In the genomic region with DNA sequence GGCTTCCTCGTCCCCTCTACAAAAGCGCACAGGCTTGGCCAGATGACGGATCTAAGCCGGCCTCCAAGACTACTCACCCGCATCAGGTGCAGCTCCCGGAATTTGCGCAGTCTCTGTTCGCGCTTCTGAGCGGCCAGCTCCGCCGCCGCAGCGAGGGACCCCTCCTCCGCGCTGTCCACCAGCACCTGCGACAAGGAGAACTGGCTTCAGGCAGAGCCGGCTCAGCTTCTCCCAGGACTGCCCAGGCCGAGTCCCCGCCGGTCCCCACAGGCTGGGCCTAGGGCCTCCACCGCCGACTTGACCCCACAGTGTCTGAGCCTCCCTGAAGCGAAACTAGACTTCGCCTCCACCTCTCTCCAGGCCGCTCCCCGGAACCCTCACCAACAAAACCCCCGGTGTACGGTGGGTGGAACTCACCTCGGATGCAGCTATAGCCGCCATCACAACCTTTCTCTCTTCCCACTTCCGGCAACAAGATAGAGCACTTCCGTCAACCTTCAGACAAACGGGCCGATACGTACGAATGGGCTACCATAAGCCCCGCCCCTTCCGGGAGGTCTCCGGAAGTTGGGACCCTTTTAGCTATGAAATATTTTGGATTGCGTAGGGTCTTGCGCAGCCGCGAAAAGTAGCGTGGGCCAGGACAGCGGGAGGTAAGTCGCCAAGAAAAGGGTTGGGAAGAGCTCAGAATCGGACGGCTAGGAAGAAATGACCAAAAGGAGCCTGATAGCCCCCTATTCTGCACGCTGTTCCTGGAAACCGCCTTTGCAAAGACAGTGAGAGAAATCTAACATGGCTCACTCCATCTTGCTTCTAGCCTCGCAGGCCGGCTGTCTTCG, we compare ENCODE assay signal across 8 cellular contexts. TPM values are rescaled to one million over a fixed set of nuclear protein-coding genes. Genes with fewer than 3 reads are reported as not detected.
A peak's percentile ranks its signal among the peaks of the same experiment; 100 is the strongest.
DNase-seq lines count a peak whose midpoint lies in the region; ATAC-seq and TF ChIP-seq lines count a peak whose summit lies in the region.

Gene SYF2 (minus strand): TSS at position 476 of the 839 bp plus-strand sequence. CDS start 35 bp downstream, at position 441.

- H3K9me3 ChIP-seq in spleen: no peaks in the 10 kb centered on the region

- H3K4me3 ChIP-seq in AG04449 (ENCODE audit: low read depth, low read length): peak within 1 kb of the TSS; percentile 99
- H3K4me3 ChIP-seq in spleen: peak within 1 kb of the TSS; percentile 69 to 97 (median 90)

- no peaks in the 10 kb centered on the region for H3K27me3 ChIP-seq in spleen (replicated peaks in 1 of 7)

- H3K4me1 ChIP-seq in spleen: peaks cover 23 to 88% (median 65%) of the 10 kb centered on the region in 6 donors

- H3K27ac ChIP-seq in caudate nucleus (ENCODE audit: low read depth, low read length) (peak within 1 kb of the TSS; percentile 92), spleen (peak within 1 kb of the TSS; percentile 93 to 100 (median 98))

- intact Hi-C loops in spleen (cut with DNase I; ENCODE audit: low total_unique reads): no loop called here

- POLR2A ChIA-PET in AG04449 (lab: Yijun Ruan, JAX): interaction anchor here (0.6 to 3.1 kb wide), 10 partner anchors 9 to 116 kb away, joined by 3 to 40 read pairs (median 4); partner anchors contain the start of gene RSRP1
- POLR2A ChIA-PET in WTC11 (lab: Charles Lee): interaction anchor here (0.6 to 2.4 kb wide), 6 partner anchors 16 to 797 kb away, joined by 3 to 21 read pairs (median 3); partner anchors contain the start of genes CLIC4 and RSRP1

- no peak within 1 kb of the TSS; the same call in 1 of the 2 replicates for H3K27ac Mint-ChIP-seq in WTC11

- TF ChIP-seq POLR2A in GM18951 (IDR thresholded peaks at IDR 0.05; ENCODE audit: extremely low read depth, insufficient read depth, insufficient read length): peak; percentile 57
- peak in 1 of 3 donors; percentile 47 for TF ChIP-seq POLR2A in spleen (IDR thresholded peaks at IDR 0.05)

- H3K9me3 Mint-ChIP-seq in WTC11: no peaks in the 10 kb centered on the region

- peak; percentile 62 for DNase-seq in AG04449 (ENCODE audit: low read depth, low spot score)
- peak; percentile 93 for DNase-seq in NCI-H226
- DNase-seq in WTC11 (ENCODE audit: low spot score): peak; percentile 89
- peak; percentile 23 to 97 (median 85) for DNase-seq in caudate nucleus (lab: John Stamatoyannopoulos, UW)
- DNase-seq in inferior parietal cortex (ENCODE audit: extremely low spot score): peak; percentile 97
- peak; percentile 96 for DNase-seq in spleen

- no peak within 1 kb of the TSS for H3K4me3 Mint-ChIP-seq in WTC11

- 0% methylated on average over 39 to 54 of the region's 54 CpGs for WGBS in spleen, 5 donors

- ATAC-seq in HG03196 (IDR thresholded peaks at IDR 0.05; ENCODE audit: unreplicated experiment) (peak; percentile 64), WTC11 (peak; percentile 76)

- H3K27me3 Mint-ChIP-seq in WTC11 (ENCODE audit: low read depth): no peaks in the 10 kb centered on the region

- CTCF ChIA-PET in AG04449 (lab: Yijun Ruan, JAX): interaction anchor here (1.0 to 2.6 kb wide), 6 partner anchors 13 to 385 kb away, joined by 3 to 17 read pairs (median 3); no protein-coding TSS in a partner anchor
- CTCF ChIA-PET in WTC11 (lab: Charles Lee): interaction anchor here (0.9 to 1.9 kb wide), 9 partner anchors 9 to 544 kb away, joined by 3 to 11 read pairs (median 4); partner anchors contain the start of gene RSRP1

- H3K4me1 Mint-ChIP-seq in WTC11: peaks cover 14% of the 10 kb centered on the region

- in situ Hi-C loops in GM18951 (cut with MboI; ENCODE audit: low sequenced_read_pairs, unreplicated experiment): loop anchor here (10.0 kb wide), 1 partner anchor 113 kb away; no protein-coding TSS in a partner anchor

- TF ChIP-seq CTCF in AG04449 (IDR thresholded peaks at IDR 0.05; ENCODE audit: insufficient read depth, low read length, missing control alignments): no peak
- TF ChIP-seq CTCF in WTC11 (IDR thresholded peaks at IDR 0.05): no peak
- no peak for TF ChIP-seq CTCF in spleen (IDR thresholded peaks at IDR 0.05 in 8 of 11, conservative IDR thresholded peaks at IDR 0.05 in 3 of 11)

- H3K36me3 ChIP-seq in spleen: peaks cover 6 to 60% (median 41%) of the 10 kb centered on the region in 6 donors

- H3K36me3 Mint-ChIP-seq in WTC11: peaks cover 31% of the 10 kb centered on the region

TF ChIP-seq in WTC11, 78 proteins besides CTCF, POLR2A, EP300 and RAD21:
- TF ChIP-seq GABPB1 (CRISPR knock-in tag; IDR thresholded peaks at IDR 0.05): peak; percentile 83
- TF ChIP-seq FOXP1 (CRISPR knock-in tag; IDR thresholded peaks at IDR 0.05; ENCODE audit: borderline replicate concordance): peak; percentile 68
- TF ChIP-seq, protein P1, sequence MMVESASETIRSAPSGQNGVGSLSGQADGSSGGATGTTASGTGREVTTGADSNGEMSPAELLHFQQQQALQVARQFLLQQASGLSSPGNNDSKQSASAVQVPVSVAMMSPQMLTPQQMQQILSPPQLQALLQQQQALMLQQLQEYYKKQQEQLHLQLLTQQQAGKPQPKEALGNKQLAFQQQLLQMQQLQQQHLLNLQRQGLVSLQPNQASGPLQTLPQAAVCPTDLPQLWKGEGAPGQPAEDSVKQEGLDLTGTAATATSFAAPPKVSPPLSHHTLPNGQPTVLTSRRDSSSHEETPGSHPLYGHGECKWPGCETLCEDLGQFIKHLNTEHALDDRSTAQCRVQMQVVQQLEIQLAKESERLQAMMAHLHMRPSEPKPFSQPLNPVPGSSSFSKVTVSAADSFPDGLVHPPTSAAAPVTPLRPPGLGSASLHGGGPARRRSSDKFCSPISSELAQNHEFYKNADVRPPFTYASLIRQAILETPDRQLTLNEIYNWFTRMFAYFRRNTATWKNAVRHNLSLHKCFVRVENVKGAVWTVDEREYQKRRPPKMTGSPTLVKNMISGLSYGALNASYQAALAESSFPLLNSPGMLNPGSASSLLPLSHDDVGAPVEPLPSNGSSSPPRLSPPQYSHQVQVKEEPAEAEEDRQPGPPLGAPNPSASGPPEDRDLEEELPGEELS (CRISPR knock-in tag; IDR thresholded peaks at IDR 0.05): peak; percentile 58; the same call in 1 of the 2 replicates
- peak; percentile 74 for TF ChIP-seq TEAD1 (CRISPR knock-in tag; IDR thresholded peaks at IDR 0.05)
- TF ChIP-seq TEAD4 (CRISPR knock-in tag; IDR thresholded peaks at IDR 0.05): 0 out of 2 replicates have a peak, but pooled peaks have one; percentile 6
- peak; percentile 72; the same call in 1 of the 2 replicates for TF ChIP-seq MYBL2 (CRISPR knock-in tag; IDR thresholded peaks at IDR 0.05)
- no peak for TF ChIP-seq CREB1 (CRISPR knock-in tag; IDR thresholded peaks at IDR 0.05)
- TF ChIP-seq, protein P2, sequence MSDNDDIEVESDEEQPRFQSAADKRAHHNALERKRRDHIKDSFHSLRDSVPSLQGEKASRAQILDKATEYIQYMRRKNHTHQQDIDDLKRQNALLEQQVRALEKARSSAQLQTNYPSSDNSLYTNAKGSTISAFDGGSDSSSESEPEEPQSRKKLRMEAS (CRISPR knock-in tag; IDR thresholded peaks at IDR 0.05): 0 out of 2 replicates have a peak, but pooled peaks have one; percentile 58
- TF ChIP-seq ATF1 (CRISPR knock-in tag; IDR thresholded peaks at IDR 0.05): no peak
- TF ChIP-seq RELA (CRISPR knock-in tag; IDR thresholded peaks at IDR 0.05; ENCODE audit: borderline replicate concordance): no peak
- TF ChIP-seq ZNF232 (CRISPR knock-in tag; IDR thresholded peaks at IDR 0.05): 0 out of 2 replicates have a peak, but pooled peaks have one; percentile 46
- peak; percentile 100 for TF ChIP-seq FOXK1 (CRISPR knock-in tag; IDR thresholded peaks at IDR 0.05)
- peak; percentile 90 for TF ChIP-seq SP1 (CRISPR knock-in tag; conservative IDR thresholded peaks at IDR 0.05)
- TF ChIP-seq, protein P3, sequence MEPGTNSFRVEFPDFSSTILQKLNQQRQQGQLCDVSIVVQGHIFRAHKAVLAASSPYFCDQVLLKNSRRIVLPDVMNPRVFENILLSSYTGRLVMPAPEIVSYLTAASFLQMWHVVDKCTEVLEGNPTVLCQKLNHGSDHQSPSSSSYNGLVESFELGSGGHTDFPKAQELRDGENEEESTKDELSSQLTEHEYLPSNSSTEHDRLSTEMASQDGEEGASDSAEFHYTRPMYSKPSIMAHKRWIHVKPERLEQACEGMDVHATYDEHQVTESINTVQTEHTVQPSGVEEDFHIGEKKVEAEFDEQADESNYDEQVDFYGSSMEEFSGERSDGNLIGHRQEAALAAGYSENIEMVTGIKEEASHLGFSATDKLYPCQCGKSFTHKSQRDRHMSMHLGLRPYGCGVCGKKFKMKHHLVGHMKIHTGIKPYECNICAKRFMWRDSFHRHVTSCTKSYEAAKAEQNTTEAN (CRISPR knock-in tag; IDR thresholded peaks at IDR 0.05): peak; percentile 72; the same call in 1 of the 2 replicates
- TF ChIP-seq FOXJ3 (CRISPR knock-in tag; IDR thresholded peaks at IDR 0.05; ENCODE audit: borderline replicate concordance): no peak

RNA-seq across cellular contexts. Expression of gene SYF2, which starts in this region (rescaled TPM):
- total RNA-seq in WTC11 (2021) (30.1 to 35.7 TPM (median 35.3 TPM) in 3 replicates), spleen (10 to 100 TPM; 38.1 to 69.3 (median 47.0) TPM)
- 10 to 100 TPM; 80.5 to 98.3 (median 93.2) TPM for polyA plus RNA-seq in spleen

Comparison
In these comparisons a context has a peak if more than half of its experiments do, and no peak if none do; other contexts are left out.
1. Peak in every context shown above with its lines: DNase-seq, ATAC-seq, H3K4me3 ChIP-seq and H3K27ac ChIP-seq.